In genomic region chr3:114794894-114795630, GRCh38 we compare ENCODE assay signal across 26 cellular contexts.
"Had no signal": no experiment of that assay in that cellular context is flagged by ENCODE, and none has a peak within 500 bp of the region (broad histone marks: within the 10 kb centered on the region; RNA-seq: fewer than 3 reads in every experiment).

No MANE protein-coding gene starts in this region.

- H3K4me1 ChIP-seq: ascending aorta, Peyer's patch, SJCRH30 had no signal

- H3K27ac ChIP-seq: ascending aorta, Peyer's patch, RWPE1, SJCRH30, WERI-Rb-1 had no signal

- DNase-seq: activated CD4-positive, alpha-beta T cell treated with anti-CD3 and anti-CD28 coated beads for 4 hours; activated CD8-positive, alpha-beta memory T cell treated with anti-CD3 and anti-CD28 coated beads, Interleukin-2, amount 50 U/mL, for 4 hours; activated CD8-positive, alpha-beta T cell treated with anti-CD3 and anti-CD28 coated beads for 36 hours; activated naive CD8-positive, alpha-beta T cell treated with anti-CD3 and anti-CD28 coated beads, Interleukin-2, amount 50 U/mL, for 24 hours; activated T-cell treated with anti-CD3 and anti-CD28 coated beads, Interleukin-2, amount 50 U/mL, for 72 hours; amniotic stem cell; Karpas-422; MM.1S; NCI-H1105 treated with DMSO at 0.1 percent for 48 hours; NCI-H1436 treated with DMSO at 0.1 percent for 48 hours; NCI-H187; NCI-H2081; NCI-H510A treated with DMSO at 0.1 percent for 48 hours; NCI-H69; Peyer's patch; Right ventricle myocardium superior; SJCRH30; SK-N-SH; T-helper 1 cell; WERI-Rb-1 had no signal

- H3K27me3 Mint-ChIP-seq: activated CD8-positive, alpha-beta T cell treated with anti-CD3 and anti-CD28 coated beads for 36 hours; activated naive CD8-positive, alpha-beta T cell treated with anti-CD3 and anti-CD28 coated beads, Interleukin-2, amount 50 U/mL, for 24 hours; brain had no signal

- H3K4me3 ChIP-seq: ascending aorta, K562, Peyer's patch, SJCRH30 had no signal

- H3K9me3 ChIP-seq: ascending aorta, Peyer's patch, SJCRH30, SK-N-SH had no signal

- H3K9ac ChIP-seq: SK-N-SH had no signal

- H3K36me3 Mint-ChIP-seq: brain had no signal

- FAIRE-seq: K562 had no signal

- H3K9me3 Mint-ChIP-seq: activated CD8-positive, alpha-beta T cell treated with anti-CD3 and anti-CD28 coated beads for 36 hours; activated naive CD4-positive, alpha-beta T cell treated with anti-CD3 and anti-CD28 coated beads, Interleukin-2, amount 50 U/mL, for 72 hours; activated naive CD8-positive, alpha-beta T cell treated with anti-CD3 and anti-CD28 coated beads, Interleukin-2, amount 50 U/mL, for 24 hours; activated T-cell treated with anti-CD3 and anti-CD28 coated beads, Interleukin-2, amount 50 U/mL, for 72 hours; brain had no signal

- H3K4me3 Mint-ChIP-seq: activated CD8-positive, alpha-beta T cell treated with anti-CD3 and anti-CD28 coated beads for 36 hours; activated naive CD8-positive, alpha-beta T cell treated with anti-CD3 and anti-CD28 coated beads, Interleukin-2, amount 50 U/mL, for 24 hours; activated T-cell treated with anti-CD3 and anti-CD28 coated beads, Interleukin-2, amount 50 U/mL, for 72 hours had no signal

- H3K27me3 ChIP-seq: ascending aorta, Peyer's patch, SJCRH30 had no signal

- H3K36me3 ChIP-seq: ascending aorta, Peyer's patch, SJCRH30, WERI-Rb-1 had no signal

- H3K4me2 ChIP-seq: SK-N-SH had no signal

- ATAC-seq: activated CD4-positive, CD25-positive, alpha-beta regulatory T cell treated with anti-CD3 and anti-CD28 coated beads, Interleukin-2, amount 50 U/mL, for 24 hours; activated CD8-positive, alpha-beta T cell treated with anti-CD3 and anti-CD28 coated beads for 36 hours; activated naive CD4-positive, alpha-beta T cell treated with anti-CD3 and anti-CD28 coated beads, Interleukin-2, amount 50 U/mL, for 72 hours; activated naive CD8-positive, alpha-beta T cell treated with anti-CD3 and anti-CD28 coated beads, Interleukin-2, amount 50 U/mL, for 24 hours; activated T-cell treated with anti-CD3 and anti-CD28 coated beads, Interleukin-2, amount 50 U/mL, for 72 hours; K562 had no signal

- H3K27ac Mint-ChIP-seq: activated CD8-positive, alpha-beta T cell treated with anti-CD3 and anti-CD28 coated beads for 36 hours; activated naive CD4-positive, alpha-beta T cell treated with anti-CD3 and anti-CD28 coated beads, Interleukin-2, amount 50 U/mL, for 72 hours; activated naive CD8-positive, alpha-beta T cell treated with anti-CD3 and anti-CD28 coated beads, Interleukin-2, amount 50 U/mL, for 24 hours; activated T-cell treated with anti-CD3 and anti-CD28 coated beads, Interleukin-2, amount 50 U/mL, for 72 hours had no signal
